8 cellular contexts compared by ENCODE assay signal in genomic region chr16:3021449-3022207, GRCh38. TPM values are rescaled to one million over a fixed set of nuclear protein-coding genes. Genes with fewer than 3 reads are reported as not detected.
DNase-seq lines count a peak whose midpoint lies in the region; ATAC-seq, FAIRE-seq and TF ChIP-seq lines count a peak whose summit lies in the region.

No MANE protein-coding gene starts in this region.

- peaks cover 20% of the 10 kb centered on the region for H3K36me3 ChIP-seq in bronchial epithelial cell (ENCODE audit: control insufficient read depth, insufficient read depth, low read length)
- peaks cover 3 to 5% of the 10 kb centered on the region in 2 donors for H3K36me3 ChIP-seq in kidney (ENCODE audit: control insufficient read depth in 1 of 2, insufficient read depth in 2 of 2, low read length in 2 of 2)

- no peaks in the 10 kb centered on the region for H3K9me3 ChIP-seq in kidney (ENCODE audit: control insufficient read depth in 1 of 2, low read length in 2 of 2)

- H3K4me3 Mint-ChIP-seq in activated B cell treated with CpG ODN at 0.5 μM for 24 hours = peak overlapping the region; percentile 92

- TF ChIP-seq CTCF in GM12865 (IDR thresholded peaks at IDR 0.05; ENCODE audit: insufficient read depth, low read depth, low read length, missing control alignments) (peak; percentile 39), activated B cell treated with CpG ODN at 0.5 μM for 24 hours (IDR thresholded peaks at IDR 0.05) (no peak), bronchial epithelial cell (IDR thresholded peaks at IDR 0.05; ENCODE audit: insufficient read depth, low read length, severe bottlenecking) (peak; percentile 48), kidney (IDR thresholded peaks at IDR 0.05; ENCODE audit: borderline replicate concordance, extremely low read depth, insufficient read depth) (peak; percentile 22)

- peaks cover 49% of the 10 kb centered on the region for H3K4me1 Mint-ChIP-seq in activated B cell treated with CpG ODN at 0.5 μM for 24 hours

- DNase-seq in GM12865 (ENCODE audit: low read depth) (peak; percentile 72), NCI-H1092 (lab: John Stamatoyannopoulos, UW) (peak; percentile 30), activated B cell treated with CpG ODN at 0.5 μM for 24 hours (peak; percentile 72), bronchial epithelial cell (ENCODE audit: low read depth) (peak; percentile 91), kidney (peak; percentile 94)
- DNase-seq in stimulated activated CD4-positive, alpha-beta T cell treated with anti-CD3 and anti-CD28 coated beads, Interleukin-15, amount 100 ng/mL, for 48 hours (ENCODE audit: low read depth in 2 of 2) = peak; percentile 86 to 89

- POLR2A ChIA-PET in activated B cell treated with CpG ODN at 0.5 μM for 24 hours (lab: Charles Lee) = interaction anchor here (0.6 to 3.9 kb wide), 5 partner anchors 10 to 1355 kb away, joined by 5 to 40 read pairs (median 8); no protein-coding TSS in a partner anchor

- peak overlapping the region; percentile 50 to 89 for H3K9ac ChIP-seq in kidney (ENCODE audit: low read length in 2 of 2)

- FAIRE-seq in bronchial epithelial cell (lab: Jason Lieb, UNC) = no peak
- no peak for FAIRE-seq in kidney (lab: Jason Lieb, UNC)

- peak overlapping the region; percentile 60 for H3K4me3 ChIP-seq in GM12865 (ENCODE audit: low read depth, low read length)
- peak overlapping the region; percentile 97 for H3K4me3 ChIP-seq in bronchial epithelial cell (ENCODE audit: low read depth, low read length)
- peak overlapping the region; percentile 44 to 90 for H3K4me3 ChIP-seq in kidney (ENCODE audit: low read length in 2 of 2)

- peaks cover 19 to 23% of the 10 kb centered on the region in 2 donors for H3K4me1 ChIP-seq in kidney (ENCODE audit: control insufficient read depth in 1 of 2, insufficient read depth in 1 of 2, low read depth in 1 of 2, low read length in 2 of 2)

- CTCF ChIA-PET in activated B cell treated with CpG ODN at 0.5 μM for 24 hours (lab: Charles Lee) = interaction anchor here (1.1 to 2.1 kb wide), 7 partner anchors 10 to 108 kb away, joined by 3 to 11 read pairs (median 5); no protein-coding TSS in a partner anchor

- H3K27me3 ChIP-seq in bronchial epithelial cell (ENCODE audit: control insufficient read depth, insufficient read depth, low read length) = no peaks in the 10 kb centered on the region

- peaks cover 4% of the 10 kb centered on the region for H3K27me3 Mint-ChIP-seq in activated B cell treated with CpG ODN at 0.5 μM for 24 hours

- ATAC-seq in activated B cell treated with CpG ODN at 0.5 μM for 24 hours (ENCODE audit: low read depth) (peak; percentile 27), HG03108 (IDR thresholded peaks at IDR 0.05; ENCODE audit: unreplicated experiment) (no peak), GM21717 (IDR thresholded peaks at IDR 0.05; ENCODE audit: unreplicated experiment) (no peak)

- peak overlapping the region; percentile 94 to 98 for H3K27ac ChIP-seq in kidney (ENCODE audit: low read depth in 2 of 2, low read length in 2 of 2)

- H3K9me3 Mint-ChIP-seq in activated B cell treated with CpG ODN at 0.5 μM for 24 hours = no peaks in the 10 kb centered on the region

- intact Hi-C loops in activated B cell treated with CpG ODN at 0.5 μM for 24 hours (cut with micrococcal nuclease) (loop anchor here (2.0 to 5.0 kb wide), 5 partner anchors 39 to 114 kb away; partner anchors contain the start of genes PAQR4 and ZSCAN10), kidney (cut with DNase I) (no loop called here)

- H3K36me3 Mint-ChIP-seq in activated B cell treated with CpG ODN at 0.5 μM for 24 hours (ENCODE audit: low read depth) = peaks cover 13% of the 10 kb centered on the region

- peak overlapping the region; percentile 99 for H3K27ac Mint-ChIP-seq in activated B cell treated with CpG ODN at 0.5 μM for 24 hours

RNA-seq across cellular contexts. Expression of gene TNFRSF12A, which starts 1.5 kb away (rescaled TPM):
- 0.47 and 1.0 TPM in 2 replicates for total RNA-seq in activated B cell treated with CpG ODN at 0.5 μM for 24 hours
- total RNA-seq in bronchial epithelial cell = 440 and 686 TPM in 2 replicates
- total RNA-seq in kidney = 114 TPM
- 87.3 TPM for polyA plus RNA-seq in kidney (ENCODE audit: insufficient read depth, low read depth, low replicate concordance)

RNA-seq across cellular contexts. Expression of gene HCFC1R1, which starts 2.1 kb away (rescaled TPM):
- total RNA-seq in activated B cell treated with CpG ODN at 0.5 μM for 24 hours (17.7 and 20.4 TPM in 2 replicates), bronchial epithelial cell (1.1 and 5.6 TPM in 2 replicates), kidney (61.3 TPM)
- 332 TPM for polyA plus RNA-seq in kidney (ENCODE audit: insufficient read depth, low read depth, low replicate concordance)

RNA-seq across cellular contexts. Expression of gene THOC6, which starts 2.2 kb away (rescaled TPM):
- total RNA-seq in activated B cell treated with CpG ODN at 0.5 μM for 24 hours = 45.8 and 47.1 TPM in 2 replicates
- total RNA-seq in bronchial epithelial cell = 23.7 and 28.4 TPM in 2 replicates
- 26.1 TPM for total RNA-seq in kidney
- polyA plus RNA-seq in kidney (ENCODE audit: insufficient read depth, low read depth, low replicate concordance) = 21.2 TPM

RNA-seq across cellular contexts. Expression of gene CLDN6, which starts 3.6 kb away (rescaled TPM):
- total RNA-seq in activated B cell treated with CpG ODN at 0.5 μM for 24 hours = not detected in 2 replicates
- not detected in 2 replicates for total RNA-seq in bronchial epithelial cell
- total RNA-seq in kidney = 0.47 TPM
- polyA plus RNA-seq in kidney (ENCODE audit: insufficient read depth, low read depth, low replicate concordance) = not detected

RNA-seq across cellular contexts. Expression of gene CLDN9, which starts 8.9 kb away (rescaled TPM):
- total RNA-seq in activated B cell treated with CpG ODN at 0.5 μM for 24 hours (not detected in 2 replicates), bronchial epithelial cell (under 0.01 and 0.13 TPM in 2 replicates), kidney (0.60 TPM)
- not detected for polyA plus RNA-seq in kidney (ENCODE audit: insufficient read depth, low read depth, low replicate concordance)

Comparison
In these comparisons a context has a peak if more than half of its experiments do, and no peak if none do; other contexts are left out.
1. DNase-seq: peak in every context shown above with its lines; median percentile 94 in kidney; 91 in bronchial epithelial cell; 88 in stimulated activated CD4-positive, alpha-beta T cell treated with anti-CD3 and anti-CD28 coated beads, Interleukin-15, amount 100 ng/mL, for 48 hours; 72 in GM12865; 72 in activated B cell treated with CpG ODN at 0.5 μM for 24 hours; 30 in NCI-H1092.
2. RNA of gene TNFRSF12A, which starts 1.5 kb away (total RNA-seq): 440 to 686 TPM in bronchial epithelial cell and 114 TPM in kidney (single experiment); 0.47 to 1.0 TPM in activated B cell treated with CpG ODN at 0.5 μM for 24 hours; every median in the first group is over 10 times any median in the second.
3. Peak in every context shown above with its lines, with median percentiles within 50 percentile points of each other: H3K4me3 ChIP-seq.